ENCODE assay signal across 20 cellular contexts in genomic region chr10:8393531-8393930, GRCh38.
"Had no signal": no experiment of that assay in that cellular context is flagged by ENCODE, and none has a peak within 500 bp of the region (broad histone marks: within the 10 kb centered on the region; RNA-seq: fewer than 3 reads in every experiment).

No MANE protein-coding gene starts in this region.

- H3K27me3 Mint-ChIP-seq: activated CD4-positive, alpha-beta memory T cell treated with anti-CD3 and anti-CD28 coated beads, Interleukin-2, amount 10 ng/mL, durations not matched to agents 7 days and 5 days; activated CD4-positive, alpha-beta T cell treated with anti-CD3 and anti-CD28 coated beads for 36 hours; activated T-cell treated with anti-CD3 and anti-CD28 coated beads, Interleukin-2, amount 50 U/mL, for 24 hours; central memory CD8-positive, alpha-beta T cell had no signal

- H3K27ac Mint-ChIP-seq: activated CD4-positive, alpha-beta memory T cell treated with anti-CD3 and anti-CD28 coated beads, Interleukin-2, amount 10 ng/mL, durations not matched to agents 7 days and 5 days; activated CD4-positive, alpha-beta T cell treated with anti-CD3 and anti-CD28 coated beads for 36 hours; activated T-cell treated with anti-CD3 and anti-CD28 coated beads, Interleukin-2, amount 50 U/mL, for 24 hours; natural killer cell treated with Interleukin-12 subunit alpha and Interleukin-12 subunit beta and Interleukin-15 and Interleukin-18, amount 100 ng/mL, for 72 hours had no signal

- H3K9me3 Mint-ChIP-seq: activated T-cell treated with anti-CD3 and anti-CD28 coated beads, Interleukin-2, amount 50 U/mL, for 24 hours; central memory CD8-positive, alpha-beta T cell; natural killer cell treated with Interleukin-12 subunit alpha and Interleukin-12 subunit beta and Interleukin-15 and Interleukin-18, amount 100 ng/mL, for 72 hours had no signal

- DNase-seq: activated CD4-positive, alpha-beta memory T cell treated with anti-CD3 and anti-CD28 coated beads, Interleukin-2, amount 10 ng/mL, durations not matched to agents 7 days and 5 days; activated CD4-positive, alpha-beta T cell treated with anti-CD3 and anti-CD28 coated beads for 36 hours; activated naive CD4-positive, alpha-beta T cell treated with anti-CD3 and anti-CD28 coated beads, Interleukin-2, amount 50 U/mL, for 16 hours; activated T-cell treated with anti-CD3 and anti-CD28 coated beads, Interleukin-2, amount 50 U/mL, for 24 hours; adrenal gland; body of pancreas; effector CD8-positive, alpha-beta T cell; hippocampal formation; kidney glomerular epithelial cell; occipital lobe; right cardiac atrium; stimulated activated CD4-positive, alpha-beta T cell treated with anti-CD3 and anti-CD28 coated beads, Interleukin-15, amount 100 ng/mL, for 24 hours; stimulated activated CD4-positive, alpha-beta T cell treated with anti-CD3 and anti-CD28 coated beads, Interleukin-4, amount 100 ng/mL, for 1 hour; stimulated activated naive CD4-positive, alpha-beta T cell; trophoblast cell; WERI-Rb-1 had no signal

- H3K9me3 ChIP-seq: adrenal gland, body of pancreas had no signal

- H3K36me3 Mint-ChIP-seq: natural killer cell treated with Interleukin-12 subunit alpha and Interleukin-12 subunit beta and Interleukin-15 and Interleukin-18, amount 100 ng/mL, for 72 hours had no signal

- H3K36me3 ChIP-seq: adrenal gland, WERI-Rb-1 had no signal

- H3K27me3 ChIP-seq: body of pancreas had no signal

- H3K4me1 ChIP-seq: adrenal gland, body of pancreas had no signal

- H3K4me3 ChIP-seq: adrenal gland, body of pancreas, coronary artery, skin epidermis had no signal

- H3K4me3 Mint-ChIP-seq: activated CD4-positive, alpha-beta memory T cell treated with anti-CD3 and anti-CD28 coated beads, Interleukin-2, amount 10 ng/mL, durations not matched to agents 7 days and 5 days; activated CD4-positive, alpha-beta T cell treated with anti-CD3 and anti-CD28 coated beads for 36 hours; activated T-cell treated with anti-CD3 and anti-CD28 coated beads, Interleukin-2, amount 50 U/mL, for 24 hours; central memory CD8-positive, alpha-beta T cell; natural killer cell treated with Interleukin-12 subunit alpha and Interleukin-12 subunit beta and Interleukin-15 and Interleukin-18, amount 100 ng/mL, for 72 hours had no signal

- H3K27ac ChIP-seq: adrenal gland, body of pancreas, coronary artery, skin epidermis, WERI-Rb-1 had no signal
